In genomic region chr11:3840870-3841425, GRCh38 we compare ENCODE assay signal across 2 cellular contexts.
TF ChIP-seq lines count a peak whose summit lies in the region.

Gene RHOG (minus strand): TSS chr11:3840959. CDS start chr11:3828138, 12,821 bp downstream.

TF ChIP-seq in A549, 52 proteins besides CTCF, POLR2A, EP300 and RAD21:
- TF ChIP-seq, protein P1, sequence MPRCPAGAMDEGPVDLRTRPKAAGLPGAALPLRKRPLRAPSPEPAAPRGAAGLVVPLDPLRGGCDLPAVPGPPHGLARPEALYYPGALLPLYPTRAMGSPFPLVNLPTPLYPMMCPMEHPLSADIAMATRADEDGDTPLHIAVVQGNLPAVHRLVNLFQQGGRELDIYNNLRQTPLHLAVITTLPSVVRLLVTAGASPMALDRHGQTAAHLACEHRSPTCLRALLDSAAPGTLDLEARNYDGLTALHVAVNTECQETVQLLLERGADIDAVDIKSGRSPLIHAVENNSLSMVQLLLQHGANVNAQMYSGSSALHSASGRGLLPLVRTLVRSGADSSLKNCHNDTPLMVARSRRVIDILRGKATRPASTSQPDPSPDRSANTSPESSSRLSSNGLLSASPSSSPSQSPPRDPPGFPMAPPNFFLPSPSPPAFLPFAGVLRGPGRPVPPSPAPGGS (IDR thresholded peaks at IDR 0.05), result 0 out of 3 replicates have a peak, but pooled peaks have one; percentile 47
- TF ChIP-seq BHLHE40 (IDR thresholded peaks at IDR 0.05; ENCODE audit: low read depth, low read length) (no peak), JUN (IDR thresholded peaks at IDR 0.05) (peak; percentile 49 to 80; a peak in 3 of 5 replicates)

TF ChIP-seq in H1, 55 proteins besides CTCF, POLR2A, EP300 and RAD21 (continued from another document):
- peak; percentile 18 for TF ChIP-seq ASH2L (IDR thresholded peaks at IDR 0.05; ENCODE audit: low read length)
